1 cellular context compared by ENCODE assay signal in the genomic region with DNA sequence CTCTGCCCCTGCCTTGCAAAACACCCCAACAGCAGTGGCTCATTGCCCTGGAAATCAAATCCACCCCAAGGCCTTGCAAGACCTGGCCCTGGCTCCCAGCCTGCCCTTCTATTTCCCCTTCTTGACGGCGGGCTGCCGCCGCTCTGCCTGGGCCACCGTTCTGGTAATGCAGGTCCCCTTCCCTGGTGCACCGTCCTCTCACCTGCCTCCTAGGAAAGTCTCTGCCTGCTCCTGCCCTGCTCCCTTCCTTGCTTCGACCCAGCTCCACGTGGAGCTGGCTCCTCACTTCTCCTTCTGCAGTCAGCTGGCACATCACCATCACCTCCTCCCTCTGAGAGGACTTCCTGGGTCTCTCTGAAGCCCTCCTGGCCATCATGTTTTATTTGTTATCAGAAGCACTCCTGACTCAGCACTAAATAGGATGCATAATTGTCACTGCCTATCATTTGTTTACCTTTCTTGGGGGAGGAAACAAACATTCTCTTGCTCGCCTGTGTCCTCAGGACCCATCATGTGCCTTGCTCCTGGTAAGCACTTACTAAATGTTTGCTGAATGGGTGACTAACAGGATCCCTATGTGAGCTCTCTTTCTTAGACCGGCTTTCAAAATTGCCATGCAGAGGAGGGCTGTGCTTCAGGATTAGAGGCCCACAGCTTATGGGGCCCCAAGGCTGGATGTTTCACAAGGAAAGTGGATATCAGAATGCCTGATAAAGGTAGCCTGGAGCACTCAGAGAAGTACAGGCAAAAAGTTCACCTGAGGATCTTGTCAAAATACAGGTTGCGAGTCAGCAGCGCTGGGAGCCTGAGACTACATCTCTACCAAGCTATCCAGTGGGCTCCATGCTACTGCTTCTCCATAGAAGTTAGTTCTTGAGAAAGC.
A peak's percentile ranks its signal among the peaks of the same experiment; 100 is the strongest.
TF ChIP-seq lines count a peak whose summit lies in the region.

No MANE protein-coding gene starts in this region.

TF ChIP-seq in HepG2, 621 proteins besides CTCF, POLR2A, EP300 and RAD21 (continued from another document and continues in another):
- TF ChIP-seq, protein P1, sequence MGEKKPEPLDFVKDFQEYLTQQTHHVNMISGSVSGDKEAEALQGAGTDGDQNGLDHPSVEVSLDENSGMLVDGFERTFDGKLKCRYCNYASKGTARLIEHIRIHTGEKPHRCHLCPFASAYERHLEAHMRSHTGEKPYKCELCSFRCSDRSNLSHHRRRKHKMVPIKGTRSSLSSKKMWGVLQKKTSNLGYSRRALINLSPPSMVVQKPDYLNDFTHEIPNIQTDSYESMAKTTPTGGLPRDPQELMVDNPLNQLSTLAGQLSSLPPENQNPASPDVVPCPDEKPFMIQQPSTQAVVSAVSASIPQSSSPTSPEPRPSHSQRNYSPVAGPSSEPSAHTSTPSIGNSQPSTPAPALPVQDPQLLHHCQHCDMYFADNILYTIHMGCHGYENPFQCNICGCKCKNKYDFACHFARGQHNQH (CRISPR knock-in tag; IDR thresholded peaks at IDR 0.05): peak; percentile 96
- peak; percentile 83; the same call in 1 of the 2 replicates for TF ChIP-seq FOXK1 (CRISPR knock-in tag; IDR thresholded peaks at IDR 0.05; ENCODE audit: borderline replicate concordance, low read depth)
- peak; percentile 90; the same call in 1 of the 2 replicates for TF ChIP-seq HMG20A (CRISPR knock-in tag; IDR thresholded peaks at IDR 0.05; ENCODE audit: borderline replicate concordance)
- TF ChIP-seq, protein P2, sequence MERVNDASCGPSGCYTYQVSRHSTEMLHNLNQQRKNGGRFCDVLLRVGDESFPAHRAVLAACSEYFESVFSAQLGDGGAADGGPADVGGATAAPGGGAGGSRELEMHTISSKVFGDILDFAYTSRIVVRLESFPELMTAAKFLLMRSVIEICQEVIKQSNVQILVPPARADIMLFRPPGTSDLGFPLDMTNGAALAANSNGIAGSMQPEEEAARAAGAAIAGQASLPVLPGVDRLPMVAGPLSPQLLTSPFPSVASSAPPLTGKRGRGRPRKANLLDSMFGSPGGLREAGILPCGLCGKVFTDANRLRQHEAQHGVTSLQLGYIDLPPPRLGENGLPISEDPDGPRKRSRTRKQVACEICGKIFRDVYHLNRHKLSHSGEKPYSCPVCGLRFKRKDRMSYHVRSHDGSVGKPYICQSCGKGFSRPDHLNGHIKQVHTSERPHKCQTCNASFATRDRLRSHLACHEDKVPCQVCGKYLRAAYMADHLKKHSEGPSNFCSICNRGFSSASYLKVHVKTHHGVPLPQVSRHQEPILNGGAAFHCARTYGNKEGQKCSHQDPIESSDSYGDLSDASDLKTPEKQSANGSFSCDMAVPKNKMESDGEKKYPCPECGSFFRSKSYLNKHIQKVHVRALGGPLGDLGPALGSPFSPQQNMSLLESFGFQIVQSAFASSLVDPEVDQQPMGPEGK (CRISPR knock-in tag; IDR thresholded peaks at IDR 0.05): peak; percentile 74
- no peak for TF ChIP-seq SRSF9 (IDR thresholded peaks at IDR 0.05; ENCODE audit: borderline replicate concordance, insufficient read depth, low read depth, low read length, poor library complexity, severe bottlenecking)
- peak; percentile 97 for TF ChIP-seq TFE3 (CRISPR knock-in tag; IDR thresholded peaks at IDR 0.05)
- TF ChIP-seq, protein P3, sequence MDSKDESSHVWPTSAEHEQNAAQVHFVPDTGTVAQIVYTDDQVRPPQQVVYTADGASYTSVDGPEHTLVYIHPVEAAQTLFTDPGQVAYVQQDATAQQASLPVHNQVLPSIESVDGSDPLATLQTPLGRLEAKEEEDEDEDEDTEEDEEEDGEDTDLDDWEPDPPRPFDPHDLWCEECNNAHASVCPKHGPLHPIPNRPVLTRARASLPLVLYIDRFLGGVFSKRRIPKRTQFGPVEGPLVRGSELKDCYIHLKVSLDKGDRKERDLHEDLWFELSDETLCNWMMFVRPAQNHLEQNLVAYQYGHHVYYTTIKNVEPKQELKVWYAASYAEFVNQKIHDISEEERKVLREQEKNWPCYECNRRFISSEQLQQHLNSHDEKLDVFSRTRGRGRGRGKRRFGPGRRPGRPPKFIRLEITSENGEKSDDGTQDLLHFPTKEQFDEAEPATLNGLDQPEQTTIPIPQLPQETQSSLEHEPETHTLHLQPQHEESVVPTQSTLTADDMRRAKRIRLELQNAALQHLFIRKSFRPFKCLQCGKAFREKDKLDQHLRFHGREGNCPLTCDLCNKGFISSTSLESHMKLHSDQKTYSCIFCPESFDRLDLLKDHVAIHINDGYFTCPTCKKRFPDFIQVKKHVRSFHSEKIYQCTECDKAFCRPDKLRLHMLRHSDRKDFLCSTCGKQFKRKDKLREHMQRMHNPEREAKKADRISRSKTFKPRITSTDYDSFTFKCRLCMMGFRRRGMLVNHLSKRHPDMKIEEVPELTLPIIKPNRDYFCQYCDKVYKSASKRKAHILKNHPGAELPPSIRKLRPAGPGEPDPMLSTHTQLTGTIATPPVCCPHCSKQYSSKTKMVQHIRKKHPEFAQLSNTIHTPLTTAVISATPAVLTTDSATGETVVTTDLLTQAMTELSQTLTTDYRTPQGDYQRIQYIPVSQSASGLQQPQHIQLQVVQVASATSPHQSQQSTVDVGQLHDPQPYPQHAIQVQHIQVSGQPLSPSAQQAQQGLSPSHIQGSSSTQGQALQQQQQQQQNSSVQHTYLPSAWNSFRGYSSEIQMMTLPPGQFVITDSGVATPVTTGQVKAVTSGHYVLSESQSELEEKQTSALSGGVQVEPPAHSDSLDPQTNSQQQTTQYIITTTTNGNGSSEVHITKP (CRISPR knock-in tag; IDR thresholded peaks at IDR 0.05; ENCODE audit: low read depth): 0 out of 2 replicates have a peak, but pooled peaks have one; percentile 57
- TF ChIP-seq ZBTB26 (CRISPR knock-in tag; IDR thresholded peaks at IDR 0.05; ENCODE audit: borderline replicate concordance): peak; percentile 16; the same call in 1 of the 2 replicates
- TF ChIP-seq KDM4B (CRISPR knock-in tag; IDR thresholded peaks at IDR 0.05): peak; percentile 42; the same call in 1 of the 2 replicates
- TF ChIP-seq TEAD3 (CRISPR knock-in tag; optimal IDR thresholded peaks at IDR 0.05; ENCODE audit: borderline replicate concordance): peak; percentile 80
- TF ChIP-seq ZBTB3 (CRISPR knock-in tag; IDR thresholded peaks at IDR 0.05; ENCODE audit: borderline replicate concordance, low read depth): no peak
- TF ChIP-seq, protein P4, sequence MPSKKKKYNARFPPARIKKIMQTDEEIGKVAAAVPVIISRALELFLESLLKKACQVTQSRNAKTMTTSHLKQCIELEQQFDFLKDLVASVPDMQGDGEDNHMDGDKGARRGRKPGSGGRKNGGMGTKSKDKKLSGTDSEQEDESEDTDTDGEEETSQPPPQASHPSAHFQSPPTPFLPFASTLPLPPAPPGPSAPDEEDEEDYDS (CRISPR knock-in tag; IDR thresholded peaks at IDR 0.05): peak; percentile 62
- TF ChIP-seq, protein P5, sequence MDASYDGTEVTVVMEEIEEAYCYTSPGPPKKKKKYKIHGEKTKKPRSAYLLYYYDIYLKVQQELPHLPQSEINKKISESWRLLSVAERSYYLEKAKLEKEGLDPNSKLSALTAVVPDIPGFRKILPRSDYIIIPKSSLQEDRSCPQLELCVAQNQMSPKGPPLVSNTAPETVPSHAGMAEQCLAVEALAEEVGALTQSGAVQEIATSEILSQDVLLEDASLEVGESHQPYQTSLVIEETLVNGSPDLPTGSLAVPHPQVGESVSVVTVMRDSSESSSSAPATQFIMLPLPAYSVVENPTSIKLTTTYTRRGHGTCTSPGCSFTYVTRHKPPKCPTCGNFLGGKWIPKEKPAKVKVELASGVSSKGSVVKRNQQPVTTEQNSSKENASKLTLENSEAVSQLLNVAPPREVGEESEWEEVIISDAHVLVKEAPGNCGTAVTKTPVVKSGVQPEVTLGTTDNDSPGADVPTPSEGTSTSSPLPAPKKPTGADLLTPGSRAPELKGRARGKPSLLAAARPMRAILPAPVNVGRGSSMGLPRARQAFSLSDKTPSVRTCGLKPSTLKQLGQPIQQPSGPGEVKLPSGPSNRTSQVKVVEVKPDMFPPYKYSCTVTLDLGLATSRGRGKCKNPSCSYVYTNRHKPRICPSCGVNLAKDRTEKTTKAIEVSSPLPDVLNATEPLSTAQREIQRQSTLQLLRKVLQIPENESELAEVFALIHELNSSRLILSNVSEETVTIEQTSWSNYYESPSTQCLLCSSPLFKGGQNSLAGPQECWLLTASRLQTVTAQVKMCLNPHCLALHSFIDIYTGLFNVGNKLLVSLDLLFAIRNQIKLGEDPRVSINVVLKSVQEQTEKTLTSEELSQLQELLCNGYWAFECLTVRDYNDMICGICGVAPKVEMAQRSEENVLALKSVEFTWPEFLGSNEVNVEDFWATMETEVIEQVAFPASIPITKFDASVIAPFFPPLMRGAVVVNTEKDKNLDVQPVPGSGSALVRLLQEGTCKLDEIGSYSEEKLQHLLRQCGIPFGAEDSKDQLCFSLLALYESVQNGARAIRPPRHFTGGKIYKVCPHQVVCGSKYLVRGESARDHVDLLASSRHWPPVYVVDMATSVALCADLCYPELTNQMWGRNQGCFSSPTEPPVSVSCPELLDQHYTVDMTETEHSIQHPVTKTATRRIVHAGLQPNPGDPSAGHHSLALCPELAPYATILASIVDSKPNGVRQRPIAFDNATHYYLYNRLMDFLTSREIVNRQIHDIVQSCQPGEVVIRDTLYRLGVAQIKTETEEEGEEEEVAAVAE (CRISPR knock-in tag; IDR thresholded peaks at IDR 0.05; ENCODE audit: borderline replicate concordance): 0 out of 2 replicates have a peak, but pooled peaks have one; percentile 30
- TF ChIP-seq, protein P6, sequence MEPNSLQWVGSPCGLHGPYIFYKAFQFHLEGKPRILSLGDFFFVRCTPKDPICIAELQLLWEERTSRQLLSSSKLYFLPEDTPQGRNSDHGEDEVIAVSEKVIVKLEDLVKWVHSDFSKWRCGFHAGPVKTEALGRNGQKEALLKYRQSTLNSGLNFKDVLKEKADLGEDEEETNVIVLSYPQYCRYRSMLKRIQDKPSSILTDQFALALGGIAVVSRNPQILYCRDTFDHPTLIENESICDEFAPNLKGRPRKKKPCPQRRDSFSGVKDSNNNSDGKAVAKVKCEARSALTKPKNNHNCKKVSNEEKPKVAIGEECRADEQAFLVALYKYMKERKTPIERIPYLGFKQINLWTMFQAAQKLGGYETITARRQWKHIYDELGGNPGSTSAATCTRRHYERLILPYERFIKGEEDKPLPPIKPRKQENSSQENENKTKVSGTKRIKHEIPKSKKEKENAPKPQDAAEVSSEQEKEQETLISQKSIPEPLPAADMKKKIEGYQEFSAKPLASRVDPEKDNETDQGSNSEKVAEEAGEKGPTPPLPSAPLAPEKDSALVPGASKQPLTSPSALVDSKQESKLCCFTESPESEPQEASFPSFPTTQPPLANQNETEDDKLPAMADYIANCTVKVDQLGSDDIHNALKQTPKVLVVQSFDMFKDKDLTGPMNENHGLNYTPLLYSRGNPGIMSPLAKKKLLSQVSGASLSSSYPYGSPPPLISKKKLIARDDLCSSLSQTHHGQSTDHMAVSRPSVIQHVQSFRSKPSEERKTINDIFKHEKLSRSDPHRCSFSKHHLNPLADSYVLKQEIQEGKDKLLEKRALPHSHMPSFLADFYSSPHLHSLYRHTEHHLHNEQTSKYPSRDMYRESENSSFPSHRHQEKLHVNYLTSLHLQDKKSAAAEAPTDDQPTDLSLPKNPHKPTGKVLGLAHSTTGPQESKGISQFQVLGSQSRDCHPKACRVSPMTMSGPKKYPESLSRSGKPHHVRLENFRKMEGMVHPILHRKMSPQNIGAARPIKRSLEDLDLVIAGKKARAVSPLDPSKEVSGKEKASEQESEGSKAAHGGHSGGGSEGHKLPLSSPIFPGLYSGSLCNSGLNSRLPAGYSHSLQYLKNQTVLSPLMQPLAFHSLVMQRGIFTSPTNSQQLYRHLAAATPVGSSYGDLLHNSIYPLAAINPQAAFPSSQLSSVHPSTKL (CRISPR knock-in tag; IDR thresholded peaks at IDR 0.05): peak; percentile 94
- TF ChIP-seq HNF4A (CRISPR knock-in tag; IDR thresholded peaks at IDR 0.05): no peak
- TF ChIP-seq GATA4 (IDR thresholded peaks at IDR 0.05; ENCODE audit: borderline replicate concordance, low read depth): peak; percentile 49; the same call in 1 of the 2 replicates
- TF ChIP-seq HOXA3 (CRISPR knock-in tag; IDR thresholded peaks at IDR 0.05): 0 out of 2 replicates have a peak, but pooled peaks have one; percentile 38
- TF ChIP-seq U2AF1 (optimal IDR thresholded peaks at IDR 0.05; ENCODE audit: low read depth, low read length): no peak
- 0 out of 2 replicates have a peak, but pooled peaks have one; percentile 47 for TF ChIP-seq POGK (CRISPR knock-in tag; conservative IDR thresholded peaks at IDR 0.05)
- TF ChIP-seq, protein P7, sequence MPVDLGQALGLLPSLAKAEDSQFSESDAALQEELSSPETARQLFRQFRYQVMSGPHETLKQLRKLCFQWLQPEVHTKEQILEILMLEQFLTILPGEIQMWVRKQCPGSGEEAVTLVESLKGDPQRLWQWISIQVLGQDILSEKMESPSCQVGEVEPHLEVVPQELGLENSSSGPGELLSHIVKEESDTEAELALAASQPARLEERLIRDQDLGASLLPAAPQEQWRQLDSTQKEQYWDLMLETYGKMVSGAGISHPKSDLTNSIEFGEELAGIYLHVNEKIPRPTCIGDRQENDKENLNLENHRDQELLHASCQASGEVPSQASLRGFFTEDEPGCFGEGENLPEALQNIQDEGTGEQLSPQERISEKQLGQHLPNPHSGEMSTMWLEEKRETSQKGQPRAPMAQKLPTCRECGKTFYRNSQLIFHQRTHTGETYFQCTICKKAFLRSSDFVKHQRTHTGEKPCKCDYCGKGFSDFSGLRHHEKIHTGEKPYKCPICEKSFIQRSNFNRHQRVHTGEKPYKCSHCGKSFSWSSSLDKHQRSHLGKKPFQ (CRISPR knock-in tag; IDR thresholded peaks at IDR 0.05; ENCODE audit: insufficient replicate concordance): no peak
- peak; percentile 100 for TF ChIP-seq MAFF (IDR thresholded peaks at IDR 0.05; ENCODE audit: low read depth, low read length)
